20 cellular contexts compared by ENCODE assay signal in the genomic region with DNA sequence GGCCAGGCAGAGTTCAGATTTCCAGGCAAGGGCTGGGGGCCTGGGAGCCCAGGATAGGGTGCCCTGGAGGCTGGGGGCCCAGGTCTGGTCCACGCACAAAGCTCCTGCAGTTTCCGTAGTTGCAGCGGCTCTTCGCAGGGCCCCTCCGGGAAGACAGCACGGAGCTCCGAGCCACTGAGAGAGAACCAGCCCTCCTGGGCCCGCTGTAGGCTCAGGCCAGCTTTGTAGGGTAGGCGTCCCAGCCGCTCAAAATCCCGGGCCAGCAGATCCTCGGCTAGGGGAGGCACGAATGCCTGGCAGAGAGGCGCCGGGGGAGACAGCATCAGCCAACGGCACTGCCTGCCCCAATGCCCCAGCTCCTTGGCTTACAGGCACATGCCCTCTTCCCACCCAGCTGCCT. TPM values are rescaled to one million over a fixed set of nuclear protein-coding genes. Genes with fewer than 3 reads are reported as not detected.
"Had no signal": no experiment of that assay in that cellular context is flagged by ENCODE, and none has a peak within 500 bp of the region (broad histone marks: within the 10 kb centered on the region; RNA-seq: fewer than 3 reads in every experiment).

No MANE protein-coding gene starts in this region.

- H3K4me3 ChIP-seq: gastrocnemius medialis, left lung, right lobe of liver, smooth muscle cell, stomach, thyroid gland, vagina had no signal

- H3K27me3 Mint-ChIP-seq: naive thymus-derived CD4-positive, alpha-beta T cell; progenitor cell of endocrine pancreas had no signal

- H3K27me3 ChIP-seq: gastrocnemius medialis, left lung, right lobe of liver, stomach, thyroid gland, vagina had no signal

- H3K27ac Mint-ChIP-seq: endodermal cell, progenitor cell of endocrine pancreas had no signal

- H3K9me3 Mint-ChIP-seq: endodermal cell; naive thymus-derived CD4-positive, alpha-beta T cell had no signal

- H3K4me3 Mint-ChIP-seq: endodermal cell; naive thymus-derived CD4-positive, alpha-beta T cell had no signal

- H3K4me1 ChIP-seq: left lung, parathyroid adenoma, right lobe of liver had no signal

- H3K4me2 ChIP-seq: smooth muscle cell had no signal

- H3K9me3 ChIP-seq: gastrocnemius medialis, left lung, right lobe of liver, stomach, thyroid gland, vagina had no signal

- H3K27ac ChIP-seq: epithelial cell of prostate, left lung, parathyroid adenoma, right lobe of liver, stomach, thyroid gland had no signal

- DNase-seq: cortex of kidney; head of caudate nucleus; midbrain; naive thymus-derived CD4-positive, alpha-beta T cell; right lobe of liver; stimulated activated CD4-positive, alpha-beta T cell treated with anti-CD3 and anti-CD28 coated beads, Interleukin-12 subunit alpha, Interleukin-12 subunit beta, amount 100 ng/mL, for 4 hours; stimulated activated CD4-positive, alpha-beta T cell treated with anti-CD3 and anti-CD28 coated beads, Interleukin-1b, Interleukin-23, amount 100 ng/mL, for 48 hours; stimulated activated CD4-positive, alpha-beta T cell treated with anti-CD3 and anti-CD28 coated beads, Interleukin-4, amount 100 ng/mL, for 1 hour; stimulated activated CD8-positive, alpha-beta memory T cell treated with anti-CD3 and anti-CD28 coated beads, Interleukin-4, amount 100 ng/mL, for 48 hours; stimulated activated naive CD4-positive, alpha-beta T cell treated with Interleukin-2 at 50 U/mL for 16 hours; thyroid gland had no signal

- H3K9ac ChIP-seq: parathyroid adenoma had no signal

- H2AFZ ChIP-seq: parathyroid adenoma had no signal

- H3K4me1 Mint-ChIP-seq: endodermal cell had no signal

RNA-seq across cellular contexts. Expression of a gene that starts 23.6 kb away (rescaled TPM):
- total RNA-seq: smooth muscle cell had no signal
- polyA plus RNA-seq: naive thymus-derived CD4-positive, alpha-beta T cell had no signal
